ENCODE assay signal across 1 cellular context in genomic region chr2:222102746-222103349, GRCh38.
A peak's percentile ranks its signal among the peaks of the same experiment; 100 is the strongest.
TF ChIP-seq lines count a peak whose summit lies in the region.

No MANE protein-coding gene starts in this region.

TF ChIP-seq in HEK293, 187 proteins besides CTCF, POLR2A, EP300 and RAD21 (continued from another document):
- no peak for TF ChIP-seq BCL6B (tag by site-specific recombination; IDR thresholded peaks at IDR 0.05)
- TF ChIP-seq ZNF175 (tag by site-specific recombination; IDR thresholded peaks at IDR 0.05) = no peak
- peak; percentile 77 for TF ChIP-seq SP7 (tag by site-specific recombination; IDR thresholded peaks at IDR 0.05)
- TF ChIP-seq ZNF335 (tag by site-specific recombination; conservative IDR thresholded peaks at IDR 0.05) = peak; percentile 5; the same call in 1 of the 2 replicates
- TF ChIP-seq PRDM6 (tag by site-specific recombination; IDR thresholded peaks at IDR 0.05) = peak; percentile 80
- peak; percentile 78 for TF ChIP-seq FEZF1 (tag by site-specific recombination; IDR thresholded peaks at IDR 0.05)
- TF ChIP-seq OSR2 (tag by site-specific recombination; IDR thresholded peaks at IDR 0.05) = peak; percentile 37; the same call in 1 of the 2 replicates
